12 cellular contexts compared by ENCODE assay signal in genomic region chr4:153297116-153297515, GRCh38. TPM values are rescaled to one million over a fixed set of nuclear protein-coding genes. Genes with fewer than 3 reads are reported as not detected.
"Had no signal": no experiment of that assay in that cellular context is flagged by ENCODE, and none has a peak within 500 bp of the region (broad histone marks: within the 10 kb centered on the region; RNA-seq: fewer than 3 reads in every experiment).

No MANE protein-coding gene starts in this region.

- H3K27ac Mint-ChIP-seq: activated naive CD4-positive, alpha-beta T cell treated with anti-CD3 and anti-CD28 coated beads for 36 hours; activated T-helper 17 cell treated with anti-CD3 and anti-CD28 coated beads, Interleukin-2, amount 50 U/mL, for 72 hours; stimulated activated naive CD8-positive, alpha-beta T cell treated with anti-CD3 and anti-CD28 coated beads, Interleukin-15, amount 100 ng/mL, for 72 hours; T-helper 17 cell had no signal

- H3K4me3 ChIP-seq: gastrocnemius medialis, ovary, tibial artery had no signal

- H3K27me3 ChIP-seq: gastrocnemius medialis, ovary, tibial artery had no signal

- H3K4me1 ChIP-seq: gastrocnemius medialis had no signal

- ATAC-seq: activated T-helper 17 cell treated with anti-CD3 and anti-CD28 coated beads, Interleukin-2, amount 50 U/mL, for 72 hours; gastrocnemius medialis; stimulated activated naive CD8-positive, alpha-beta T cell treated with anti-CD3 and anti-CD28 coated beads, Interleukin-15, amount 100 ng/mL, for 72 hours; T-helper 17 cell had no signal

- DNase-seq: activated CD4-positive, alpha-beta T cell treated with anti-CD3 and anti-CD28 coated beads for 48 hours; activated CD8-positive, alpha-beta memory T cell treated with anti-CD3 and anti-CD28 coated beads for 24 hours; activated naive CD4-positive, alpha-beta T cell treated with anti-CD3 and anti-CD28 coated beads for 36 hours; gastrocnemius medialis; Right ventricle myocardium superior; stimulated activated CD4-positive, alpha-beta T cell treated with anti-CD3 and anti-CD28 coated beads, Interleukin-15, amount 100 ng/mL, for 24 hours; stimulated activated CD4-positive, alpha-beta T cell treated with anti-CD3 and anti-CD28 coated beads, Interleukin-4, amount 100 ng/mL, for 24 hours; stimulated activated naive CD8-positive, alpha-beta T cell treated with anti-CD3 and anti-CD28 coated beads, Interleukin-15, amount 100 ng/mL, for 72 hours; T-helper 17 cell; tibial artery had no signal

- H3K9me3 ChIP-seq: gastrocnemius medialis, ovary had no signal

- H3K36me3 ChIP-seq: ovary had no signal

- H3K27ac ChIP-seq: gastrocnemius medialis, ovary, tibial artery had no signal

RNA-seq across cellular contexts. Expression of gene MND1, which starts 47.4 kb away (rescaled TPM):
- total RNA-seq: T-helper 17 cell had no signal
